ENCODE assay signal across 13 cellular contexts in the genomic region with DNA sequence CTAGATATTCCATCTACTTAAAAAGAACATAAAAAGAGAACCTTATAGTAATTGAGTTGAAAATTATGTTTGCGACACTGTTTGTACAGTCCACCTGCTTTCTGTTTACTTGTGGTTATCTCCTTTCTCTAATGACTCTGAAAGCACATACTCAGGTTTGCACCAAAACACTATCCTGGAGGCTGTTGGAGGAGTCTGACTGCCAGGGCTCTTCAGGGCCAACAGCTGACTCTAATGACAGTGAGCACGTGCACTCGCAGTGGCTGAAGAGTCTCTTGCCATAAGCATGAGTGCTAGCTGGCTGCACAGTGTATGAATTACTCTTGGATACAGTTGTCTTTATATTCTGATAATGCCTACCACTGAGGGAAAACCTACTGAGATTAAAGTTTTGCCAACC. TPM values are rescaled to one million over a fixed set of nuclear protein-coding genes. Genes with fewer than 3 reads are reported as not detected.
A peak's percentile ranks its signal among the peaks of the same experiment; 100 is the strongest.
DNase-seq lines count a peak whose midpoint lies in the region; ATAC-seq and TF ChIP-seq lines count a peak whose summit lies in the region.
"Had no signal": no experiment of that assay in that cellular context is flagged by ENCODE, and none has a peak within 500 bp of the region (broad histone marks: within the 10 kb centered on the region; RNA-seq: fewer than 3 reads in every experiment).

No MANE protein-coding gene starts in this region.

- no peak for TF ChIP-seq CTCF in spleen (IDR thresholded peaks at IDR 0.05 in 8 of 11, conservative IDR thresholded peaks at IDR 0.05 in 3 of 11)

- no peak overlapping the region for H3K27ac ChIP-seq in spleen

- peaks cover 0 to 5% (median 0%) of the 10 kb centered on the region in 3 donors for H3K9me3 Mint-ChIP-seq in T-cell
- H3K9me3 Mint-ChIP-seq in naive thymus-derived CD8-positive, alpha-beta T cell = peaks cover 0 to 2% (median 0%) of the 10 kb centered on the region in 9 donors
- peaks cover 11% of the 10 kb centered on the region for H3K9me3 Mint-ChIP-seq in activated T-cell treated with anti-CD3 and anti-CD28 coated beads, Interleukin-2, amount 50 U/mL, for 24 hours
- H3K9me3 Mint-ChIP-seq: nephron had no signal

- intact Hi-C loops in spleen (cut with DNase I; ENCODE audit: low total_unique reads) = no loop called here

- H3K27me3 ChIP-seq in spleen (replicated peaks in 1 of 7) = no peaks in the 10 kb centered on the region

- peaks cover 0 to 11% (median 0%) of the 10 kb centered on the region in 6 donors for H3K4me1 ChIP-seq in spleen

- H3K36me3 Mint-ChIP-seq in T-cell = peaks cover 31% of the 10 kb centered on the region
- peaks cover 7 to 19% (median 13%) of the 10 kb centered on the region in 3 donors for H3K36me3 Mint-ChIP-seq in naive thymus-derived CD8-positive, alpha-beta T cell
- H3K36me3 Mint-ChIP-seq in activated T-cell treated with anti-CD3 and anti-CD28 coated beads, Interleukin-2, amount 50 U/mL, for 24 hours (ENCODE audit: low read depth) = peaks cover 22% of the 10 kb centered on the region
- H3K36me3 Mint-ChIP-seq: CD14-positive monocyte had no signal

- POLR2A ChIA-PET in T-cell (lab: Charles Lee) = interaction anchor here in 1 of 2 donors (0.5 kb wide), 1 partner anchor 291 kb away, joined by 3 read pairs; no protein-coding TSS in a partner anchor
- POLR2A ChIA-PET in naive thymus-derived CD8-positive, alpha-beta T cell (lab: Charles Lee) = interaction anchor here (0.6 to 3.8 kb wide), 2 partner anchors 10 to 17 kb away, joined by 4 to 25 read pairs; partner anchors contain the start of gene GLS

- H3K4me3 Mint-ChIP-seq in T-cell = peak overlapping the region in 1 of 3 donors; percentile 9
- peak overlapping the region in 4 of 10 donors; percentile 7 to 45 (median 14) for H3K4me3 Mint-ChIP-seq in naive thymus-derived CD8-positive, alpha-beta T cell
- no peak overlapping the region for H3K4me3 Mint-ChIP-seq in activated T-cell treated with anti-CD3 and anti-CD28 coated beads, Interleukin-2, amount 50 U/mL, for 24 hours
- H3K4me3 Mint-ChIP-seq: CD14-positive monocyte; nephron; T-helper 1 cell treated with Interleukin-12 subunit alpha and Interleukin-12 subunit beta and Interleukin-4 antibody, amounts not matched to agents 30 μg/mL and 1 μg/mL, for 36 hours had no signal

- CTCF ChIA-PET in T-cell (lab: Charles Lee) = interaction anchor here in 1 of 2 donors (1.0 kb wide), 1 partner anchor 16 kb away, joined by 3 read pairs; the partner anchor contains the start of gene GLS

- ATAC-seq in T-cell (replicated peaks in 1 of 4) = peak in 2 of 4 experiments; percentile 51 to 56
- peak; percentile 30 to 44 for ATAC-seq in naive thymus-derived CD8-positive, alpha-beta T cell
- no peak for ATAC-seq in GM18498 (IDR thresholded peaks at IDR 0.05; ENCODE audit: unreplicated experiment)
- ATAC-seq: stimulated activated naive CD8-positive, alpha-beta T cell treated with anti-CD3 and anti-CD28 coated beads, Interleukin-15, Interleukin-2, amounts not matched to agents 100 U/mL and 50 U/mL, for 24 hours had no signal

- peak overlapping the region; percentile 32 to 83 for H3K27ac Mint-ChIP-seq in T-cell
- peak overlapping the region in 8 of 10 donors; percentile 11 to 89 (median 70) for H3K27ac Mint-ChIP-seq in naive thymus-derived CD8-positive, alpha-beta T cell
- no peak overlapping the region for H3K27ac Mint-ChIP-seq in activated T-cell treated with anti-CD3 and anti-CD28 coated beads, Interleukin-2, amount 50 U/mL, for 24 hours
- H3K27ac Mint-ChIP-seq: CD14-positive monocyte; nephron; T-helper 1 cell treated with Interleukin-12 subunit alpha and Interleukin-12 subunit beta and Interleukin-4 antibody, amounts not matched to agents 30 μg/mL and 1 μg/mL, for 36 hours had no signal

- no peaks in the 10 kb centered on the region for H3K27me3 Mint-ChIP-seq in T-cell
- no peaks in the 10 kb centered on the region for H3K27me3 Mint-ChIP-seq in naive thymus-derived CD8-positive, alpha-beta T cell
- no peaks in the 10 kb centered on the region for H3K27me3 Mint-ChIP-seq in activated T-cell treated with anti-CD3 and anti-CD28 coated beads, Interleukin-2, amount 50 U/mL, for 24 hours

- H3K4me1 Mint-ChIP-seq in T-cell = peaks cover 23 to 24% (median 24%) of the 10 kb centered on the region in 3 donors
- H3K4me1 Mint-ChIP-seq in naive thymus-derived CD8-positive, alpha-beta T cell = peaks cover 8 to 21% (median 20%) of the 10 kb centered on the region in 4 donors
- H3K4me1 Mint-ChIP-seq in activated T-cell treated with anti-CD3 and anti-CD28 coated beads, Interleukin-2, amount 50 U/mL, for 24 hours (ENCODE audit: low read depth) = peaks cover 28% of the 10 kb centered on the region
- H3K4me1 Mint-ChIP-seq: CD14-positive monocyte had no signal

- no peak for TF ChIP-seq POLR2A in spleen (IDR thresholded peaks at IDR 0.05)

- WGBS in spleen, 5 donors = 67 to 91% (median 81%) methylated on average over 3 of the region's 3 CpGs

- no peaks in the 10 kb centered on the region for H3K36me3 ChIP-seq in spleen

- H3K4me3 ChIP-seq in spleen = no peak overlapping the region

- DNase-seq in DMS53 treated with DMSO at 0.1 percent for 48 hours (lab: John Stamatoyannopoulos, UW; ENCODE audit: unreplicated experiment) (peak; percentile 96), NCI-H1930 (lab: John Stamatoyannopoulos, UW) (peak; percentile 67 to 69), T-cell (no peak), HUDEP-2 (lab: John Stamatoyannopoulos, UW; ENCODE audit: unreplicated experiment in 76 of 76) (no peak), spleen (no peak)
- DNase-seq in naive thymus-derived CD8-positive, alpha-beta T cell = no peak
- no peak for DNase-seq in activated T-cell treated with anti-CD3 and anti-CD28 coated beads, Interleukin-2, amount 50 U/mL, for 24 hours
- DNase-seq: NCI-H524; stimulated activated naive CD8-positive, alpha-beta T cell treated with anti-CD3 and anti-CD28 coated beads, Interleukin-15, Interleukin-2, amounts not matched to agents 100 U/mL and 50 U/mL, for 24 hours had no signal

- peaks cover 0 to 14% (median 7%) of the 10 kb centered on the region in 8 donors for H3K9me3 ChIP-seq in spleen

RNA-seq across cellular contexts. Expression of gene GLS, which starts 16.7 kb away (rescaled TPM):
- total RNA-seq in T-cell (100 to 1,000 TPM; 192 to 233 (median 209) TPM), spleen (100 to 1,000 TPM; 141 to 254 (median 211) TPM)
- total RNA-seq in naive thymus-derived CD8-positive, alpha-beta T cell = 100 to 1,000 TPM; 206 to 214 TPM
- 10 to 100 TPM; 30.0 to 55.9 (median 40.8) TPM for polyA plus RNA-seq in naive thymus-derived CD8-positive, alpha-beta T cell
- 10 to 100 TPM; 42.3 to 55.9 (median 43.6) TPM for polyA plus RNA-seq in spleen

Comparison
In these comparisons a context has a peak if more than half of its experiments do, and no peak if none do; other contexts are left out.
1. DNase-seq: peak in DMS53 treated with DMSO at 0.1 percent for 48 hours (single experiment) and NCI-H1930 (2 of 2); none in T-cell (0 of 34), naive thymus-derived CD8-positive, alpha-beta T cell (0 of 10), HUDEP-2 (0 of 76), spleen (single experiment) and activated T-cell treated with anti-CD3 and anti-CD28 coated beads, Interleukin-2, amount 50 U/mL, for 24 hours (single experiment).